ENCODE assay signal across 8 cellular contexts in the genomic region with DNA sequence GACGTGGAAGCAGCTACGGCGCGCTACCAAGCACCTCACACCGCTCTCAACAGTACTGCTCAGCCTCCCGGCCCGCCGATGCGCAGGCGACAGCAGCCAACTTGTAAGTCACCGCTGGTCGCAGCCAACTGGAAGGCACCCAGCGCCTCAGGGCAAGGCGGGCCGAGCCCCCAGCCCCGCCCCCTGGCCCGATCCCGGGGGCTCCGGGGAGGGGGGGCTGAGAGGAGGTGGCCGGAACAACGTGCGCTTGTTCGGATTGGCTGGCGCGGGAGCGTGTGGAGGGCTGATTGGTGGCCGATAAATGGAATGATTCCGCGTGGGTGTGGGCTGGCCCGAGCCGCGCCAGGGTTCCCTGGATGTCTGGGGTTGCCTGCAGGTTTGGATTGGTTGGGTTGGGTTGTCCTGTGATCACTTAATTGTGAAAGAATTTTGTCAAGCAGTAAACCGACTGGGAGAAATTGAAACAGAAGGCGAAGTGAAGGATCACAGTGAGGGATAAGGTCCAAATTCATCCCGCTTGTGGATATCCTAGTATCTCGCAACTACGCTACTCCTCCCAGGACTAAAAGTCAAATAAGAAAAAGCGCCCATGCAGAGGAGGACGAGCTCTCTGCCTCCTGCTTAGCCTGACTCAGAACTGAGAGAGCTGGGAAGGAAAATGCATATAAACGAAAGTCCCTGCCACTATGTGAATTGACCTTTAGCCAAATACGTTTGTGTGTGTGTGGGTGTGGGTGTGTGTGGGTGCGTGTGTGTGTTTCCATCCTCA. TPM values are rescaled to one million over a fixed set of nuclear protein-coding genes. Genes with fewer than 3 reads are reported as not detected.
A peak's percentile ranks its signal among the peaks of the same experiment; 100 is the strongest.
DNase-seq lines count a peak whose midpoint lies in the region; ATAC-seq, FAIRE-seq and TF ChIP-seq lines count a peak whose summit lies in the region.

A gene with protein sequence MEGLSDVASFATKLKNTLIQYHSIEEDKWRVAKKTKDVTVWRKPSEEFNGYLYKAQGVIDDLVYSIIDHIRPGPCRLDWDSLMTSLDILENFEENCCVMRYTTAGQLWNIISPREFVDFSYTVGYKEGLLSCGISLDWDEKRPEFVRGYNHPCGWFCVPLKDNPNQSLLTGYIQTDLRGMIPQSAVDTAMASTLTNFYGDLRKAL (minus strand): TSS at position 130 of the 769 bp plus-strand sequence. CDS start 5,102 bp downstream, outside the sequence.

- TF ChIP-seq CTCF in WI38 (IDR thresholded peaks at IDR 0.05; ENCODE audit: low read depth, low read length) (no peak), cardiac fibroblast (IDR thresholded peaks at IDR 0.05; ENCODE audit: low read depth, low read length) (no peak)

- H3K9me3 ChIP-seq in small intestine (ENCODE audit: control insufficient read depth, low read depth): no peaks in the 10 kb centered on the region

- WGBS in small intestine, 3 donors: 0 to 1% (median 1%) methylated on average over 41 to 42 of the region's 42 CpGs

- H3K4me3 ChIP-seq in ACC112 (ENCODE audit: low read depth, low read length) (peak within 1 kb of the TSS; percentile 85), WI38 (ENCODE audit: low read depth, low read length) (peak within 1 kb of the TSS; percentile 96), cardiac fibroblast (replicated peaks in 1 of 2; ENCODE audit: low read depth in 2 of 2, low read length in 2 of 2) (peak within 1 kb of the TSS; percentile 94 to 95), small intestine (ENCODE audit: low read depth in 1 of 2, low read length in 2 of 2) (peak within 1 kb of the TSS; percentile 64 to 96)

- H3K4me1 ChIP-seq in ACC112 (ENCODE audit: control insufficient read depth, insufficient read depth, low read length, unreplicated experiment) (peaks cover 16% of the 10 kb centered on the region), small intestine (ENCODE audit: control insufficient read depth in 2 of 2, insufficient read depth in 1 of 2, low read depth in 1 of 2, low read length in 1 of 2) (peaks cover 2 to 3% of the 10 kb centered on the region in 2 donors)

- no peaks in the 10 kb centered on the region for H3K36me3 ChIP-seq in ACC112 (ENCODE audit: insufficient read depth, low read length)
- H3K36me3 ChIP-seq in small intestine (ENCODE audit: control insufficient read depth in 2 of 2, insufficient read depth in 2 of 2, low read length in 2 of 2): no peaks in the 10 kb centered on the region

- no peaks in the 10 kb centered on the region for H3K27me3 ChIP-seq in ACC112 (ENCODE audit: insufficient read depth, low read length)
- H3K27me3 ChIP-seq in small intestine (ENCODE audit: control insufficient read depth in 2 of 2, insufficient read depth in 2 of 2, low read length in 2 of 2): no peaks in the 10 kb centered on the region

- H3K79me2 ChIP-seq in ACC112 (ENCODE audit: control insufficient read depth, insufficient read depth, low read length, unreplicated experiment): peaks cover 46% of the 10 kb centered on the region

- H3K27ac ChIP-seq in ACC112 (ENCODE audit: low read depth, low read length) (peak within 1 kb of the TSS; percentile 89), small intestine (ENCODE audit: low read depth in 1 of 2, low read length in 1 of 2) (peak within 1 kb of the TSS; percentile 84 to 99)

- peak within 1 kb of the TSS; percentile 59 for H2AFZ ChIP-seq in ACC112 (ENCODE audit: low read length, unreplicated experiment)

- peak; percentile 94 for DNase-seq in NCI-H2227 (lab: John Stamatoyannopoulos, UW; ENCODE audit: unreplicated experiment)
- DNase-seq in cardiac fibroblast (ENCODE audit: low read depth in 2 of 2): peak; percentile 97 to 98
- peak; percentile 96 for DNase-seq in iPS-NIHi11 (ENCODE audit: low spot score)
- DNase-seq in small intestine: peak; percentile 97

- ATAC-seq in GM18873 (IDR thresholded peaks at IDR 0.05; ENCODE audit: low FRiP score, unreplicated experiment) (peak; percentile 94), HG03139 (IDR thresholded peaks at IDR 0.05; ENCODE audit: unreplicated experiment) (peak; percentile 87)

- no peak for FAIRE-seq in small intestine (lab: Jason Lieb, UNC)

RNA-seq across cellular contexts. Expression of the gene that starts here (rescaled TPM):
- 10 to 100 TPM; 14.6 to 25.7 (median 23.5) TPM for polyA plus RNA-seq in small intestine

Comparison
In these comparisons a context has a peak if more than half of its experiments do, and no peak if none do; other contexts are left out.
1. Peak in every context shown above with its lines: DNase-seq, ATAC-seq, H3K4me3 ChIP-seq and H3K27ac ChIP-seq.